In genomic region chr6:119348308-119349040, GRCh38 we compare ENCODE assay signal across 1 cellular context.
TF ChIP-seq lines count a peak whose summit lies in the region.

No MANE protein-coding gene starts in this region.

TF ChIP-seq in GM12878, 131 proteins besides CTCF, POLR2A, EP300 and RAD21 (continued from another document):
- no peak for TF ChIP-seq ZBTB4 (CRISPR knock-in tag; IDR thresholded peaks at IDR 0.05)
- no peak for TF ChIP-seq TARDBP (IDR thresholded peaks at IDR 0.05; ENCODE audit: borderline replicate concordance)
- TF ChIP-seq TCF7 (IDR thresholded peaks at IDR 0.05; ENCODE audit: borderline replicate concordance): peak; percentile 70
- no peak for TF ChIP-seq SMARCA5 (IDR thresholded peaks at IDR 0.05)
- no peak for TF ChIP-seq ZZZ3 (IDR thresholded peaks at IDR 0.05; ENCODE audit: control insufficient read depth, insufficient read length, low read depth)
- TF ChIP-seq CHD2 (IDR thresholded peaks at IDR 0.05; ENCODE audit: borderline replicate concordance, low read depth, low read length): no peak
- 0 out of 2 replicates have a peak, but pooled peaks have one; percentile 10 for TF ChIP-seq MXI1 (IDR thresholded peaks at IDR 0.05; ENCODE audit: low read depth, low read length)
- peak; percentile 68 for TF ChIP-seq LARP7 (IDR thresholded peaks at IDR 0.05)
- TF ChIP-seq SKIL (IDR thresholded peaks at IDR 0.05; ENCODE audit: low read depth, poor library complexity, severe bottlenecking): no peak
- TF ChIP-seq REST (IDR thresholded peaks at IDR 0.05; ENCODE audit: low read depth, low read length): no peak
- no peak for TF ChIP-seq FOS (IDR thresholded peaks at IDR 0.05; ENCODE audit: borderline replicate concordance, extremely low read depth, insufficient read length)
- TF ChIP-seq WRNIP1 (IDR thresholded peaks at IDR 0.05; ENCODE audit: borderline replicate concordance, low read depth, low read length): no peak
- no peak for TF ChIP-seq JUND (IDR thresholded peaks at IDR 0.05; ENCODE audit: low read depth, low read length)
- TF ChIP-seq NKRF (conservative IDR thresholded peaks at IDR 0.05): no peak
- TF ChIP-seq NR2C2 (IDR thresholded peaks at IDR 0.05; ENCODE audit: borderline replicate concordance, control insufficient read depth, insufficient read length, low read depth): no peak
- TF ChIP-seq MAX (IDR thresholded peaks at IDR 0.05; ENCODE audit: low read depth, low read length): no peak
- no peak for TF ChIP-seq STAT1 (conservative IDR thresholded peaks at IDR 0.05)
- no peak for TF ChIP-seq PAX8 (IDR thresholded peaks at IDR 0.05)
- no peak for TF ChIP-seq EED (IDR thresholded peaks at IDR 0.05; ENCODE audit: low read depth)
- 0 out of 2 replicates have a peak, but pooled peaks have one; percentile 3 for TF ChIP-seq ZBED1 (IDR thresholded peaks at IDR 0.05; ENCODE audit: borderline replicate concordance)
